In genomic region chr3:49724586-49724985, GRCh38 we compare ENCODE assay signal across 8 cellular contexts. TPM values are rescaled to one million over a fixed set of nuclear protein-coding genes. Genes with fewer than 3 reads are reported as not detected.
DNase-seq lines count a peak whose midpoint lies in the region; ATAC-seq, FAIRE-seq and TF ChIP-seq lines count a peak whose summit lies in the region.

No MANE protein-coding gene starts in this region.

- H3K9me3 Mint-ChIP-seq in WTC11 = no peaks in the 10 kb centered on the region

- H3K4me3 Mint-ChIP-seq in WTC11 = peak overlapping the region; percentile 91

- POLR2A ChIA-PET in WTC11 (lab: Charles Lee) = interaction anchor here (0.5 to 1.1 kb wide), 2 partner anchors 18 to 250 kb away, joined by 3 to 5 read pairs; no protein-coding TSS in a partner anchor

- H3K4me3 ChIP-seq in retinal pigment epithelial cell (ENCODE audit: low read length) = peak overlapping the region; percentile 62

- H3K36me3 Mint-ChIP-seq in WTC11 = peaks cover 21% of the 10 kb centered on the region

- H3K27ac ChIP-seq in foreskin keratinocyte = peak overlapping the region; percentile 83

- ATAC-seq in WTC11 = no peak
- no peak for ATAC-seq in foreskin keratinocyte
- ATAC-seq in GM21825 (IDR thresholded peaks at IDR 0.05; ENCODE audit: unreplicated experiment) = no peak

- no peak for FAIRE-seq in H54 (lab: Jason Lieb, UNC)

- H3K4me1 ChIP-seq in foreskin keratinocyte = no peaks in the 10 kb centered on the region

- H3K4me1 Mint-ChIP-seq in WTC11 = peaks cover 10% of the 10 kb centered on the region

- TF ChIP-seq CTCF in WTC11 (IDR thresholded peaks at IDR 0.05) = no peak
- TF ChIP-seq CTCF in foreskin keratinocyte (conservative IDR thresholded peaks at IDR 0.05) = no peak
- TF ChIP-seq CTCF in retinal pigment epithelial cell (conservative IDR thresholded peaks at IDR 0.05; ENCODE audit: low read depth, low read length) = no peak

- no peak for TF ChIP-seq POLR2A in H54 (IDR thresholded peaks at IDR 0.05; ENCODE audit: low read depth, low read length)

- no peaks in the 10 kb centered on the region for H3K27me3 Mint-ChIP-seq in WTC11 (ENCODE audit: low read depth)

- CTCF ChIA-PET in WTC11 (lab: Charles Lee) = interaction anchor here (0.5 to 2.3 kb wide), 8 partner anchors 9 to 597 kb away, joined by 3 to 10 read pairs (median 5); partner anchors contain the start of gene INKA1

- H3K27me3 ChIP-seq in foreskin keratinocyte = no peaks in the 10 kb centered on the region

- peak; percentile 50 for DNase-seq in NCI-H2227 (lab: John Stamatoyannopoulos, UW; ENCODE audit: unreplicated experiment)
- no peak for DNase-seq in NCI-H2227 treated with DMSO at 0.1 percent for 48 hours (lab: John Stamatoyannopoulos, UW)
- peak; percentile 14 for DNase-seq in WTC11 (ENCODE audit: low spot score)
- peak in 1 of 2 donors; percentile 17 for DNase-seq in foreskin keratinocyte
- no peak for DNase-seq in retinal pigment epithelial cell (ENCODE audit: low read depth)
- DNase-seq in H54 (ENCODE audit: insufficient read length, low spot score) = no peak
- no peak for DNase-seq in HCEC 1CT

- peak overlapping the region; percentile 98 for H3K27ac Mint-ChIP-seq in WTC11

TF ChIP-seq in WTC11, 78 proteins besides CTCF, POLR2A, EP300 and RAD21:
- TF ChIP-seq, protein P1, sequence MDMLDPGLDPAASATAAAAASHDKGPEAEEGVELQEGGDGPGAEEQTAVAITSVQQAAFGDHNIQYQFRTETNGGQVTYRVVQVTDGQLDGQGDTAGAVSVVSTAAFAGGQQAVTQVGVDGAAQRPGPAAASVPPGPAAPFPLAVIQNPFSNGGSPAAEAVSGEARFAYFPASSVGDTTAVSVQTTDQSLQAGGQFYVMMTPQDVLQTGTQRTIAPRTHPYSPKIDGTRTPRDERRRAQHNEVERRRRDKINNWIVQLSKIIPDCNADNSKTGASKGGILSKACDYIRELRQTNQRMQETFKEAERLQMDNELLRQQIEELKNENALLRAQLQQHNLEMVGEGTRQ (CRISPR knock-in tag; IDR thresholded peaks at IDR 0.05) = no peak
- TF ChIP-seq SMAD3 (CRISPR knock-in tag; IDR thresholded peaks at IDR 0.05; ENCODE audit: borderline replicate concordance) = no peak
- no peak for TF ChIP-seq TEAD4 (CRISPR knock-in tag; IDR thresholded peaks at IDR 0.05)
- no peak for TF ChIP-seq ZNF232 (CRISPR knock-in tag; IDR thresholded peaks at IDR 0.05)
- no peak for TF ChIP-seq TCF7 (CRISPR knock-in tag; IDR thresholded peaks at IDR 0.05; ENCODE audit: low read depth)
- TF ChIP-seq ZMAT4 (CRISPR knock-in tag; IDR thresholded peaks at IDR 0.05) = no peak
- TF ChIP-seq, protein P2, sequence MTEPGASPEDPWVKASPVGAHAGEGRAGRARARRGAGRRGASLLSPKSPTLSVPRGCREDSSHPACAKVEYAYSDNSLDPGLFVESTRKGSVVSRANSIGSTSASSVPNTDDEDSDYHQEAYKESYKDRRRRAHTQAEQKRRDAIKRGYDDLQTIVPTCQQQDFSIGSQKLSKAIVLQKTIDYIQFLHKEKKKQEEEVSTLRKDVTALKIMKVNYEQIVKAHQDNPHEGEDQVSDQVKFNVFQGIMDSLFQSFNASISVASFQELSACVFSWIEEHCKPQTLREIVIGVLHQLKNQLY (CRISPR knock-in tag; IDR thresholded peaks at IDR 0.05) = no peak
- TF ChIP-seq MYBL2 (CRISPR knock-in tag; IDR thresholded peaks at IDR 0.05) = no peak
- no peak for TF ChIP-seq PRRX2 (CRISPR knock-in tag; IDR thresholded peaks at IDR 0.05)
- no peak for TF ChIP-seq CREB1 (CRISPR knock-in tag; IDR thresholded peaks at IDR 0.05)

RNA-seq across cellular contexts. Expression of gene GMPPB, which starts 0.8 kb away (rescaled TPM):
- total RNA-seq in WTC11 (2021) (23.7 to 28.7 TPM (median 28.0 TPM) in 3 replicates), foreskin keratinocyte (41.4 and 44.5 TPM in 2 replicates)
- 54.8 and 57.5 TPM in 2 replicates for polyA plus RNA-seq in foreskin keratinocyte

RNA-seq across cellular contexts. Expression of gene AMIGO3, which starts 5.1 kb away (rescaled TPM):
- total RNA-seq in WTC11 (2021) (3.9 to 5.3 TPM (median 4.3 TPM) in 3 replicates), foreskin keratinocyte (not detected in 2 replicates)
- 0.32 and 0.34 TPM in 2 replicates for polyA plus RNA-seq in foreskin keratinocyte

RNA-seq across cellular contexts. Expression of gene RNF123, which starts 35.2 kb away (rescaled TPM):
- total RNA-seq in WTC11 (2021) = 45.5 to 47.1 TPM (median 46.8 TPM) in 3 replicates
- 19.2 and 22.8 TPM in 2 replicates for total RNA-seq in foreskin keratinocyte
- 19.0 and 20.8 TPM in 2 replicates for polyA plus RNA-seq in foreskin keratinocyte

RNA-seq across cellular contexts. Expression of gene MST1, which starts 35.3 kb away (rescaled TPM):
- 13.8 to 17.2 TPM (median 17.2 TPM) in 3 replicates for total RNA-seq in WTC11 (2021)
- 5.6 and 7.5 TPM in 2 replicates for total RNA-seq in foreskin keratinocyte
- polyA plus RNA-seq in foreskin keratinocyte = 6.0 and 6.1 TPM in 2 replicates

RNA-seq across cellular contexts. Expression of gene APEH, which starts 50.4 kb away (rescaled TPM):
- 270 to 276 TPM (median 273 TPM) in 3 replicates for total RNA-seq in WTC11 (2021)
- total RNA-seq in foreskin keratinocyte = 158 and 176 TPM in 2 replicates
- polyA plus RNA-seq in foreskin keratinocyte = 130 and 144 TPM in 2 replicates

Comparison
In these comparisons a context has a peak if more than half of its experiments do, and no peak if none do; other contexts are left out.
1. DNase-seq: peak in NCI-H2227 (single experiment) and WTC11 (single experiment); none in NCI-H2227 treated with DMSO at 0.1 percent for 48 hours (single experiment), retinal pigment epithelial cell (single experiment), H54 (single experiment) and HCEC 1CT (single experiment).